9 cellular contexts compared by ENCODE assay signal in genomic region chr6:20708367-20709124, GRCh38.
DNase-seq lines count a peak whose midpoint lies in the region; ATAC-seq lines count a peak whose summit lies in the region.
"Had no signal": no experiment of that assay in that cellular context is flagged by ENCODE, and none has a peak within 500 bp of the region (broad histone marks: within the 10 kb centered on the region; RNA-seq: fewer than 3 reads in every experiment).

No MANE protein-coding gene starts in this region.

- peak overlapping the region; percentile 75 for H3K27ac Mint-ChIP-seq in activated T-helper 1 cell treated with anti-CD3 and anti-CD28 coated beads, Interleukin-12 subunit alpha, Interleukin-12 subunit beta, Interleukin-2, Interleukin-4 antibody, amounts not matched to agents 30 ng/mL and 10 ng/mL and 1 ng/mL, durations not matched to agents 14 hours and 24 hours and 36 hours

- H3K4me1 Mint-ChIP-seq in activated T-helper 1 cell treated with anti-CD3 and anti-CD28 coated beads, Interleukin-12 subunit alpha, Interleukin-12 subunit beta, Interleukin-2, Interleukin-4 antibody, amounts not matched to agents 30 ng/mL and 10 ng/mL and 1 ng/mL, durations not matched to agents 14 hours and 24 hours and 36 hours (ENCODE audit: low read depth), result peaks cover 43% of the 10 kb centered on the region

- H3K9me3 Mint-ChIP-seq in activated T-helper 1 cell treated with anti-CD3 and anti-CD28 coated beads, Interleukin-12 subunit alpha, Interleukin-12 subunit beta, Interleukin-2, Interleukin-4 antibody, amounts not matched to agents 30 ng/mL and 10 ng/mL and 1 ng/mL, durations not matched to agents 14 hours and 24 hours and 36 hours, result no peaks in the 10 kb centered on the region

- peak; percentile 76 for ATAC-seq in HG03045 (IDR thresholded peaks at IDR 0.05; ENCODE audit: unreplicated experiment)

- no peak overlapping the region for H3K4me3 Mint-ChIP-seq in activated T-helper 1 cell treated with anti-CD3 and anti-CD28 coated beads, Interleukin-12 subunit alpha, Interleukin-12 subunit beta, Interleukin-2, Interleukin-4 antibody, amounts not matched to agents 30 ng/mL and 10 ng/mL and 1 ng/mL, durations not matched to agents 14 hours and 24 hours and 36 hours

- no peaks in the 10 kb centered on the region for H3K27me3 Mint-ChIP-seq in activated T-helper 1 cell treated with anti-CD3 and anti-CD28 coated beads, Interleukin-12 subunit alpha, Interleukin-12 subunit beta, Interleukin-2, Interleukin-4 antibody, amounts not matched to agents 30 ng/mL and 10 ng/mL and 1 ng/mL, durations not matched to agents 14 hours and 24 hours and 36 hours (ENCODE audit: insufficient read depth)

- intact Hi-C loops in activated T-helper 1 cell treated with anti-CD3 and anti-CD28 coated beads, Interleukin-12 subunit alpha, Interleukin-12 subunit beta, Interleukin-2, Interleukin-4 antibody, amounts not matched to agents 30 ng/mL and 10 ng/mL and 1 ng/mL, durations not matched to agents 14 hours and 24 hours and 36 hours (cut with micrococcal nuclease), result loop anchor here (1.0 to 10.0 kb wide), 7 partner anchors 77 to 730 kb away; no protein-coding TSS in a partner anchor

- H3K36me3 Mint-ChIP-seq in activated T-helper 1 cell treated with anti-CD3 and anti-CD28 coated beads, Interleukin-12 subunit alpha, Interleukin-12 subunit beta, Interleukin-2, Interleukin-4 antibody, amounts not matched to agents 30 ng/mL and 10 ng/mL and 1 ng/mL, durations not matched to agents 14 hours and 24 hours and 36 hours (ENCODE audit: low read depth), result no peaks in the 10 kb centered on the region

- peak; percentile 2 for DNase-seq in stimulated activated CD8-positive, alpha-beta memory T cell treated with anti-CD3 and anti-CD28 coated beads, Interleukin-12 subunit alpha, Interleukin-12 subunit beta, amount 100 ng/mL, for 24 hours (ENCODE audit: extremely low read depth)
- DNase-seq in stimulated activated CD8-positive, alpha-beta memory T cell treated with anti-CD3 and anti-CD28 coated beads, Interleukin-4, amount 100 ng/mL, for 48 hours, result no peak
- DNase-seq in activated T-helper 1 cell treated with anti-CD3 and anti-CD28 coated beads, Interleukin-12 subunit alpha, Interleukin-12 subunit beta, Interleukin-2, Interleukin-4 antibody, amounts not matched to agents 30 ng/mL and 10 ng/mL and 1 ng/mL, durations not matched to agents 14 hours and 24 hours and 36 hours (ENCODE audit: low spot score), result no peak
- DNase-seq in amniotic stem cell (lab: John Stamatoyannopoulos, UW) (no peak), NCI-H1048 (lab: John Stamatoyannopoulos, UW) (no peak), NCI-H2029 (lab: John Stamatoyannopoulos, UW) (no peak)
- DNase-seq in NK-92 treated with Interleukin-12 subunit alpha and Interleukin-12 subunit beta, amount 100 ng/mL, for 24 hours (lab: John Stamatoyannopoulos, UW), result no peak
- DNase-seq: esophagus squamous epithelium had no signal
